16 cellular contexts compared by ENCODE assay signal in genomic region chr6:13444604-13445003, GRCh38. TPM values are rescaled to one million over a fixed set of nuclear protein-coding genes. Genes with fewer than 3 reads are reported as not detected.
DNase-seq lines count a peak whose midpoint lies in the region; FAIRE-seq and TF ChIP-seq lines count a peak whose summit lies in the region.
"Had no signal": no experiment of that assay in that cellular context is flagged by ENCODE, and none has a peak within 500 bp of the region (broad histone marks: within the 10 kb centered on the region; RNA-seq: fewer than 3 reads in every experiment).

No MANE protein-coding gene starts in this region.

- H3K4me1 Mint-ChIP-seq in activated naive CD8-positive, alpha-beta T cell (ENCODE audit: low read depth), result peaks cover 24% of the 10 kb centered on the region
- H3K4me1 Mint-ChIP-seq in activated naive CD8-positive, alpha-beta T cell treated with anti-CD3 and anti-CD28 coated beads for 36 hours, result peaks cover 28% of the 10 kb centered on the region

- no peak for DNase-seq in activated naive CD8-positive, alpha-beta T cell treated with anti-CD3 and anti-CD28 coated beads for 36 hours
- DNase-seq in testis, result no peak
- DNase-seq in cerebellar cortex (ENCODE audit: low spot score), result no peak
- DNase-seq in cerebellum (ENCODE audit: low spot score), result no peak
- DNase-seq in NK-92 (lab: John Stamatoyannopoulos, UW; ENCODE audit: unreplicated experiment), result no peak
- DNase-seq: C1 segment of cervical spinal cord; cortex of kidney; MV-4-11; stimulated activated CD4-positive, alpha-beta T cell treated with anti-CD3 and anti-CD28 coated beads, Interleukin-2, amount 100 ng/mL, for 48 hours had no signal

- H3K36me3 ChIP-seq in muscle layer of duodenum (ENCODE audit: control insufficient read depth in 1 of 2, insufficient read depth in 2 of 2, low read length in 2 of 2) (no peaks in the 10 kb centered on the region), testis (ENCODE audit: low read depth, missing control alignments) (no peaks in the 10 kb centered on the region)
- H3K36me3 ChIP-seq: ascending aorta, SJSA1, thoracic aorta had no signal

- H3K27ac ChIP-seq in muscle layer of duodenum (ENCODE audit: low read length) (peak overlapping the region; percentile 81), testis (peak overlapping the region; percentile 27 to 83)
- H3K27ac ChIP-seq: SJSA1 had no signal

- peak overlapping the region; percentile 50 for H3K27ac Mint-ChIP-seq in activated naive CD8-positive, alpha-beta T cell
- H3K27ac Mint-ChIP-seq in activated naive CD8-positive, alpha-beta T cell treated with anti-CD3 and anti-CD28 coated beads for 36 hours, result no peak overlapping the region
- H3K27ac Mint-ChIP-seq: IgD-negative memory B cell had no signal

- no peak overlapping the region for H3K4me3 ChIP-seq in muscle layer of duodenum (ENCODE audit: low read depth in 1 of 2, low read length in 2 of 2)
- H3K4me3 ChIP-seq in testis, result no peak overlapping the region
- H3K4me3 ChIP-seq: ascending aorta, SJSA1 had no signal

- H3K4me1 ChIP-seq in muscle layer of duodenum (ENCODE audit: control insufficient read depth in 1 of 2, insufficient read depth in 2 of 2, low read length in 2 of 2) (peaks cover 20 to 50% of the 10 kb centered on the region in 2 donors), testis (peaks cover 16% of the 10 kb centered on the region)

- H3K9me3 ChIP-seq in muscle layer of duodenum (ENCODE audit: control insufficient read depth in 1 of 2, low read length in 2 of 2), result no peaks in the 10 kb centered on the region
- no peaks in the 10 kb centered on the region for H3K9me3 ChIP-seq in testis
- H3K9me3 ChIP-seq: ascending aorta, SJSA1, thoracic aorta had no signal

- H3K36me3 Mint-ChIP-seq in activated naive CD8-positive, alpha-beta T cell, result no peaks in the 10 kb centered on the region
- H3K36me3 Mint-ChIP-seq in activated naive CD8-positive, alpha-beta T cell treated with anti-CD3 and anti-CD28 coated beads for 36 hours, result peaks cover 10% of the 10 kb centered on the region

- H3K27me3 ChIP-seq in muscle layer of duodenum (ENCODE audit: low read depth, low read length) (no peaks in the 10 kb centered on the region), testis (no peaks in the 10 kb centered on the region)
- H3K27me3 ChIP-seq: ascending aorta, SJSA1 had no signal

- no peak for TF ChIP-seq POLR2A in testis (IDR thresholded peaks at IDR 0.05)

- TF ChIP-seq CTCF in testis (IDR thresholded peaks at IDR 0.05), result no peak

- H3K27me3 Mint-ChIP-seq in activated naive CD8-positive, alpha-beta T cell, result no peaks in the 10 kb centered on the region
- no peaks in the 10 kb centered on the region for H3K27me3 Mint-ChIP-seq in activated naive CD8-positive, alpha-beta T cell treated with anti-CD3 and anti-CD28 coated beads for 36 hours
- H3K27me3 Mint-ChIP-seq: IgD-negative memory B cell had no signal

- FAIRE-seq in endometrium (lab: Jason Lieb, UNC), result peak; percentile 21

- no peaks in the 10 kb centered on the region for H3K9me3 Mint-ChIP-seq in activated naive CD8-positive, alpha-beta T cell (ENCODE audit: low read depth)
- no peaks in the 10 kb centered on the region for H3K9me3 Mint-ChIP-seq in activated naive CD8-positive, alpha-beta T cell treated with anti-CD3 and anti-CD28 coated beads for 36 hours

- intact Hi-C loops in testis (cut with DNase I; ENCODE audit: low total_unique reads), result no loop called here

- H3K4me3 Mint-ChIP-seq in activated naive CD8-positive, alpha-beta T cell, result no peak overlapping the region
- no peak overlapping the region for H3K4me3 Mint-ChIP-seq in activated naive CD8-positive, alpha-beta T cell treated with anti-CD3 and anti-CD28 coated beads for 36 hours

- WGBS in testis, 2 donors, result 80 to 87% methylated on average over 3 of the region's 3 CpGs

RNA-seq across cellular contexts. Expression of gene GFOD1, which starts 42.8 kb away (rescaled TPM):
- total RNA-seq in activated naive CD8-positive, alpha-beta T cell treated with anti-CD3 and anti-CD28 coated beads for 36 hours, result 10 to 100 TPM; 12.8 to 13.0 TPM
- 1 to 10 TPM; 5.0 to 5.4 TPM for total RNA-seq in testis
- polyA plus RNA-seq in testis (ENCODE audit: insufficient read depth, low read depth, low replicate concordance), result 2.5 TPM
- 33.8 TPM for total RNA-seq in cerebellum
